1 cellular context compared by ENCODE assay signal in the genomic region with DNA sequence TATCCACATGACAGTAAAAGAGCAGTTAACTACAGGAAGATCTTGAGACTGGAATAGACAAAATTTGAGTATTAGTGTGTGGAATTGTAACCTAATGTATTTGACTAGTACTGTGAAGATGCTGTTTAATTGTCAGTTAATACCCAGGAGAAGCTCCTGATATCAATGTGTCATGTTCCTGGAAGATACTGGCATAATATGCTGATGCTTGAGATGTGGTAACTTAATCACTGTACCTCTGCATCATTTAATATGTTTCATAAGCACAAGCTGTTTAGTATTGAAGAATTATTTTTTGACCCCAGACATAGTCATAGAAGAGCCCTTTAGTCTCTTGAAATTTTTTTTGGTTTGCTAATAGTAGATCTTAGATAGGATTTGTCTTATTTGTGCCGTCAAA.
TF ChIP-seq lines count a peak whose summit lies in the region.

No MANE protein-coding gene starts in this region.

TF ChIP-seq in SK-N-SH, 30 proteins besides CTCF, POLR2A, EP300 and RAD21 (continued from another document):
- TF ChIP-seq RCOR1 (IDR thresholded peaks at IDR 0.05; ENCODE audit: low read length) (no peak), MEF2A (IDR thresholded peaks at IDR 0.05; ENCODE audit: borderline replicate concordance, low read depth) (no peak), TEAD4 (IDR thresholded peaks at IDR 0.05; ENCODE audit: borderline replicate concordance, insufficient read depth) (no peak), NRF1 (IDR thresholded peaks at IDR 0.05; ENCODE audit: low read depth, low read length) (no peak), GABPA (IDR thresholded peaks at IDR 0.05; ENCODE audit: low read depth) (no peak), YY1 (IDR thresholded peaks at IDR 0.05; ENCODE audit: low read depth) (no peak), MXI1 (IDR thresholded peaks at IDR 0.05; ENCODE audit: low read depth, low read length) (no peak)
- TF ChIP-seq, protein P1, sequence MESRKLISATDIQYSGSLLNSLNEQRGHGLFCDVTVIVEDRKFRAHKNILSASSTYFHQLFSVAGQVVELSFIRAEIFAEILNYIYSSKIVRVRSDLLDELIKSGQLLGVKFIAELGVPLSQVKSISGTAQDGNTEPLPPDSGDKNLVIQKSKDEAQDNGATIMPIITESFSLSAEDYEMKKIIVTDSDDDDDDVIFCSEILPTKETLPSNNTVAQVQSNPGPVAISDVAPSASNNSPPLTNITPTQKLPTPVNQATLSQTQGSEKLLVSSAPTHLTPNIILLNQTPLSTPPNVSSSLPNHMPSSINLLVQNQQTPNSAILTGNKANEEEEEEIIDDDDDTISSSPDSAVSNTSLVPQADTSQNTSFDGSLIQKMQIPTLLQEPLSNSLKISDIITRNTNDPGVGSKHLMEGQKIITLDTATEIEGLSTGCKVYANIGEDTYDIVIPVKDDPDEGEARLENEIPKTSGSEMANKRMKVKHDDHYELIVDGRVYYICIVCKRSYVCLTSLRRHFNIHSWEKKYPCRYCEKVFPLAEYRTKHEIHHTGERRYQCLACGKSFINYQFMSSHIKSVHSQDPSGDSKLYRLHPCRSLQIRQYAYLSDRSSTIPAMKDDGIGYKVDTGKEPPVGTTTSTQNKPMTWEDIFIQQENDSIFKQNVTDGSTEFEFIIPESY (IDR thresholded peaks at IDR 0.05; ENCODE audit: borderline replicate concordance, low read depth): no peak
- TF ChIP-seq, protein P2, sequence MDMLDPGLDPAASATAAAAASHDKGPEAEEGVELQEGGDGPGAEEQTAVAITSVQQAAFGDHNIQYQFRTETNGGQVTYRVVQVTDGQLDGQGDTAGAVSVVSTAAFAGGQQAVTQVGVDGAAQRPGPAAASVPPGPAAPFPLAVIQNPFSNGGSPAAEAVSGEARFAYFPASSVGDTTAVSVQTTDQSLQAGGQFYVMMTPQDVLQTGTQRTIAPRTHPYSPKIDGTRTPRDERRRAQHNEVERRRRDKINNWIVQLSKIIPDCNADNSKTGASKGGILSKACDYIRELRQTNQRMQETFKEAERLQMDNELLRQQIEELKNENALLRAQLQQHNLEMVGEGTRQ (IDR thresholded peaks at IDR 0.05; ENCODE audit: borderline replicate concordance, low read depth, low read length): no peak
- TF ChIP-seq, protein P3, sequence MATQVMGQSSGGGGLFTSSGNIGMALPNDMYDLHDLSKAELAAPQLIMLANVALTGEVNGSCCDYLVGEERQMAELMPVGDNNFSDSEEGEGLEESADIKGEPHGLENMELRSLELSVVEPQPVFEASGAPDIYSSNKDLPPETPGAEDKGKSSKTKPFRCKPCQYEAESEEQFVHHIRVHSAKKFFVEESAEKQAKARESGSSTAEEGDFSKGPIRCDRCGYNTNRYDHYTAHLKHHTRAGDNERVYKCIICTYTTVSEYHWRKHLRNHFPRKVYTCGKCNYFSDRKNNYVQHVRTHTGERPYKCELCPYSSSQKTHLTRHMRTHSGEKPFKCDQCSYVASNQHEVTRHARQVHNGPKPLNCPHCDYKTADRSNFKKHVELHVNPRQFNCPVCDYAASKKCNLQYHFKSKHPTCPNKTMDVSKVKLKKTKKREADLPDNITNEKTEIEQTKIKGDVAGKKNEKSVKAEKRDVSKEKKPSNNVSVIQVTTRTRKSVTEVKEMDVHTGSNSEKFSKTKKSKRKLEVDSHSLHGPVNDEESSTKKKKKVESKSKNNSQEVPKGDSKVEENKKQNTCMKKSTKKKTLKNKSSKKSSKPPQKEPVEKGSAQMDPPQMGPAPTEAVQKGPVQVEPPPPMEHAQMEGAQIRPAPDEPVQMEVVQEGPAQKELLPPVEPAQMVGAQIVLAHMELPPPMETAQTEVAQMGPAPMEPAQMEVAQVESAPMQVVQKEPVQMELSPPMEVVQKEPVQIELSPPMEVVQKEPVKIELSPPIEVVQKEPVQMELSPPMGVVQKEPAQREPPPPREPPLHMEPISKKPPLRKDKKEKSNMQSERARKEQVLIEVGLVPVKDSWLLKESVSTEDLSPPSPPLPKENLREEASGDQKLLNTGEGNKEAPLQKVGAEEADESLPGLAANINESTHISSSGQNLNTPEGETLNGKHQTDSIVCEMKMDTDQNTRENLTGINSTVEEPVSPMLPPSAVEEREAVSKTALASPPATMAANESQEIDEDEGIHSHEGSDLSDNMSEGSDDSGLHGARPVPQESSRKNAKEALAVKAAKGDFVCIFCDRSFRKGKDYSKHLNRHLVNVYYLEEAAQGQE (IDR thresholded peaks at IDR 0.05; ENCODE audit: low read depth, low read length): no peak
